In the genomic region with DNA sequence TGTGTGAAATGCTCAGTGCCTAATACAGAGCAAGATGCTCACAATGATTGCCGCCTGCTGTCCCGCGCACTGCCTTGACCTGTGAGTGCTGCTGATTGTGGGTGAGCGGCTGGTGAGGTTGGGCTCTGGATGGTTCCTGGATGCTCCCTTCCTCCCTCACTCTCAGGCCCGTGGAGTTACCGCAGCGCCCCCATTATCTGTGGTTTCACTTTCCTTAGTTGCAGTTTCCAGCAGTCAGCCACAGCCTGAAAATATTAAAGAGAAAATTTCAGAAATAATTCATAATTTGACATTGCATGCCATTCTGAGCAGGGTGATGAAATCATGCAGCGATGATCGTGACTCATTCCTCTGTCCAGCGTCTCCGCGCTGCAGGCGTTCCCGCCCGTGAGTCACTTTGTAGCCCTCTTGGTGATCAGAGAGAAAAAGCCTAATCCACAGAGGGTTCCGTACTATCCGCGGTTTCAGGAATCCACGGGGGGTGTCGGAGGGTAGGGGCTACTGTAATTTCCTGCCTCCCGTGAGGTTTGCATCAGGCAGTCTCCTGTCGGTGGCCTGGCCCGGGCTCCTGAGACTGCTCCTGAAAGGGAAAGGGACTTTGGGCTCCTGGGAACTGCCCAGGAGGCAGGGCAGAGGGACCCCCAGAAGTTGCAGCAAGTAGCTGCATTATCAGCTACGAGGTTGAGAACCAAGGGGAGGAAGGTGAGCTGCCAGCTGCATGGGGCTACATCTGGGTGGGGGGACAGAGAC, we compare ENCODE assay signal across 8 cellular contexts. TPM values are rescaled to one million over a fixed set of nuclear protein-coding genes. Genes with fewer than 3 reads are reported as not detected.
DNase-seq lines count a peak whose midpoint lies in the region; ATAC-seq and TF ChIP-seq lines count a peak whose summit lies in the region.

No MANE protein-coding gene starts in this region.

- H3K4me1 Mint-ChIP-seq in mesothelial cell of epicardium, result peaks cover 19% of the 10 kb centered on the region
- peaks cover 6% of the 10 kb centered on the region for H3K4me1 Mint-ChIP-seq in activated CD4-positive, alpha-beta T cell treated with anti-CD3 and anti-CD28 coated beads, Interleukin-2, amount 10 ng/mL, durations not matched to agents 24 days and 14 days

- H3K36me3 Mint-ChIP-seq in mesothelial cell of epicardium, result peaks cover 19% of the 10 kb centered on the region
- H3K36me3 Mint-ChIP-seq in activated CD4-positive, alpha-beta T cell treated with anti-CD3 and anti-CD28 coated beads, Interleukin-2, amount 10 ng/mL, durations not matched to agents 24 days and 14 days (ENCODE audit: low read depth), result peaks cover 28% of the 10 kb centered on the region

- no peak overlapping the region for H3K4me3 ChIP-seq in AG09309 (ENCODE audit: control insufficient read depth, low read depth, low read length)

- no peaks in the 10 kb centered on the region for H3K27me3 Mint-ChIP-seq in mesothelial cell of epicardium (ENCODE audit: low read depth)
- no peaks in the 10 kb centered on the region for H3K27me3 Mint-ChIP-seq in activated CD4-positive, alpha-beta T cell treated with anti-CD3 and anti-CD28 coated beads, Interleukin-2, amount 10 ng/mL, durations not matched to agents 24 days and 14 days

- DNase-seq in AG09309 (ENCODE audit: low read depth) (peak; percentile 88), LoVo (ENCODE audit: low spot score) (peak; percentile 89), caudate nucleus (lab: John Stamatoyannopoulos, UW) (peak in 8 of 61 donors; percentile 16 to 52 (median 29)), mesothelial cell of epicardium (ENCODE audit: low spot score in 2 of 2, unreplicated experiment in 2 of 2) (no peak), GM19238 (ENCODE audit: insufficient read length, low spot score) (no peak), globus pallidus (ENCODE audit: low spot score) (no peak)
- no peak for DNase-seq in activated CD4-positive, alpha-beta T cell treated with anti-CD3 and anti-CD28 coated beads, Interleukin-2, amount 10 ng/mL, durations not matched to agents 24 days and 14 days

- peak overlapping the region; percentile 90 for H3K27ac Mint-ChIP-seq in mesothelial cell of epicardium
- no peak overlapping the region for H3K27ac Mint-ChIP-seq in activated CD4-positive, alpha-beta T cell treated with anti-CD3 and anti-CD28 coated beads, Interleukin-2, amount 10 ng/mL, durations not matched to agents 24 days and 14 days

- H3K4me3 Mint-ChIP-seq in mesothelial cell of epicardium, result no peak overlapping the region
- H3K4me3 Mint-ChIP-seq in activated CD4-positive, alpha-beta T cell treated with anti-CD3 and anti-CD28 coated beads, Interleukin-2, amount 10 ng/mL, durations not matched to agents 24 days and 14 days, result no peak overlapping the region

- no peak for ATAC-seq in HG02763 (IDR thresholded peaks at IDR 0.05; ENCODE audit: unreplicated experiment)

- TF ChIP-seq CTCF in AG09309 (IDR thresholded peaks at IDR 0.05; ENCODE audit: control insufficient read depth, insufficient read depth, low read depth, low read length, missing control alignments) (peak; percentile 28), mesothelial cell of epicardium (IDR thresholded peaks at IDR 0.05; ENCODE audit: unreplicated experiment) (no peak)

- H3K27ac ChIP-seq in caudate nucleus (ENCODE audit: low read depth, low read length), result peak overlapping the region; percentile 24

- H3K9me3 Mint-ChIP-seq in mesothelial cell of epicardium, result no peaks in the 10 kb centered on the region
- no peaks in the 10 kb centered on the region for H3K9me3 Mint-ChIP-seq in activated CD4-positive, alpha-beta T cell treated with anti-CD3 and anti-CD28 coated beads, Interleukin-2, amount 10 ng/mL, durations not matched to agents 24 days and 14 days

- intact Hi-C loops in activated CD4-positive, alpha-beta T cell treated with anti-CD3 and anti-CD28 coated beads, Interleukin-2, amount 10 ng/mL, durations not matched to agents 24 days and 14 days (cut with micrococcal nuclease), result no loop called here

RNA-seq across cellular contexts. Expression of gene RPL3, which starts 10.6 kb away (rescaled TPM):
- total RNA-seq in mesothelial cell of epicardium, result 2,423 to 2,513 TPM (median 2,494 TPM) in 3 replicates
- 2,129 and 2,132 TPM in 2 replicates for total RNA-seq in activated CD4-positive, alpha-beta T cell treated with anti-CD3 and anti-CD28 coated beads, Interleukin-2, amount 10 ng/mL, durations not matched to agents 24 days and 14 days

RNA-seq across cellular contexts. Expression of gene SYNGR1, which starts 41.0 kb away (rescaled TPM):
- total RNA-seq in mesothelial cell of epicardium, result 37.4 to 38.9 TPM (median 38.9 TPM) in 3 replicates
- not detected in 2 replicates for total RNA-seq in activated CD4-positive, alpha-beta T cell treated with anti-CD3 and anti-CD28 coated beads, Interleukin-2, amount 10 ng/mL, durations not matched to agents 24 days and 14 days

Comparison
In these comparisons a context has a peak if more than half of its experiments do, and no peak if none do; other contexts are left out.
1. DNase-seq: peak in AG09309 (single experiment) and LoVo (single experiment); none in mesothelial cell of epicardium (0 of 2), GM19238 (single experiment), globus pallidus (single experiment) and activated CD4-positive, alpha-beta T cell treated with anti-CD3 and anti-CD28 coated beads, Interleukin-2, amount 10 ng/mL, durations not matched to agents 24 days and 14 days (single experiment).
2. RNA of gene SYNGR1, which starts 41.0 kb away (total RNA-seq): 37.4 to 38.9 TPM in mesothelial cell of epicardium; not detected in activated CD4-positive, alpha-beta T cell treated with anti-CD3 and anti-CD28 coated beads, Interleukin-2, amount 10 ng/mL, durations not matched to agents 24 days and 14 days; every median in the first group is over 10 times any median in the second.